1 cellular context compared by ENCODE assay signal in genomic region chr11:71456294-71456693, GRCh38.
TF ChIP-seq lines count a peak whose summit lies in the region.

No MANE protein-coding gene starts in this region.

TF ChIP-seq in SK-N-SH, 30 proteins besides CTCF, POLR2A, EP300 and RAD21 (continued from another document):
- TF ChIP-seq MEF2A (IDR thresholded peaks at IDR 0.05; ENCODE audit: borderline replicate concordance, low read depth), result no peak
- no peak for TF ChIP-seq NRF1 (IDR thresholded peaks at IDR 0.05; ENCODE audit: low read depth, low read length)
- no peak for TF ChIP-seq USF2 (IDR thresholded peaks at IDR 0.05; ENCODE audit: borderline replicate concordance, low read depth, low read length)
